ENCODE assay signal across 8 cellular contexts in the genomic region with DNA sequence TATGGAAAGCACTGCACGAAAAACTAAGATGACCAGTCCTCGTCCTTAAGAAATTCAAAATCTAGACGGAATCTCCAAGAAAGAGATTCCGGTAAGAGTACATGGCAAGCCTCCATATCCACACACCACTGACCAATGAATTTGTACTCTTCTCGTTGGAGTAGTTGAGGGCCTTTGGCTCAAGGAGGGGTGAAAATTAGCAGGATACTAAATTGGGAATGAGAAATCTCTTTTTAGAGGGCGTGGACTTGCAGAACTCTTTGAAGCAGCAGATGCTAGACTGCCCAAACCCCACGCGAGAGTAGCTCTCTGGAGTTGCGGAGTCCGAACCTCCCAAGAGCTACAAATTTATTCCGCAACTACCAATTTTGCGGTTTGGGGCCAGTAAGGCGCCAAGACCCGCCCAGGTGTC. TPM values are rescaled to one million over a fixed set of nuclear protein-coding genes. Genes with fewer than 3 reads are reported as not detected.
DNase-seq lines count a peak whose midpoint lies in the region; ATAC-seq and TF ChIP-seq lines count a peak whose summit lies in the region.

No MANE protein-coding gene starts in this region.

- peaks cover 1% of the 10 kb centered on the region for H3K79me1 ChIP-seq in mesenchymal stem cell (replicated peaks; ENCODE audit: low read length, poor library complexity, severe bottlenecking)

- peak overlapping the region; percentile 98 for H3K4me2 ChIP-seq in mesenchymal stem cell (ENCODE audit: low read length, poor library complexity, severe bottlenecking)

- peak overlapping the region; percentile 75 to 79 for H3K18ac ChIP-seq in mesenchymal stem cell (ENCODE audit: low read depth in 1 of 2, low read length in 2 of 2)

- peak overlapping the region; percentile 73 for H2BK120ac ChIP-seq in mesenchymal stem cell (ENCODE audit: low read depth, low read length)

- peaks cover 20% of the 10 kb centered on the region for H3K4me1 ChIP-seq in cardiac muscle cell (ENCODE audit: low read depth)
- H3K4me1 ChIP-seq in mesenchymal stem cell (ENCODE audit: control insufficient read depth, insufficient read depth, low read depth, low read length) = peaks cover 5% of the 10 kb centered on the region
- no peaks in the 10 kb centered on the region for H3K4me1 ChIP-seq in urinary bladder (ENCODE audit: insufficient read depth)

- H2BK15ac ChIP-seq in mesenchymal stem cell (ENCODE audit: low read depth, poor library complexity, severe bottlenecking) = no peak overlapping the region

- H3K27ac ChIP-seq in cardiac muscle cell = peak overlapping the region; percentile 92
- H3K27ac ChIP-seq in brain microvascular endothelial cell = peak overlapping the region; percentile 51
- H3K27ac ChIP-seq in mesenchymal stem cell (ENCODE audit: low read length, poor library complexity, severe bottlenecking) = no peak overlapping the region
- H3K27ac ChIP-seq in urinary bladder (ENCODE audit: low read depth) = peak overlapping the region; percentile 92

- H2AK5ac ChIP-seq in mesenchymal stem cell (ENCODE audit: low read length, severe bottlenecking) = no peak overlapping the region

- TF ChIP-seq CTCF in cardiac muscle cell (IDR thresholded peaks at IDR 0.05; ENCODE audit: low read depth, low read length) (no peak), brain microvascular endothelial cell (IDR thresholded peaks at IDR 0.05; ENCODE audit: low read depth, low read length, missing control alignments) (no peak)

- H3K9ac ChIP-seq in mesenchymal stem cell (ENCODE audit: low read length) = peak overlapping the region; percentile 92

- ATAC-seq in Right ventricle myocardium inferior (no peak), HG02763 (IDR thresholded peaks at IDR 0.05; ENCODE audit: unreplicated experiment) (no peak), esophagus mucosa (no peak)

- H3K27me3 ChIP-seq in cardiac muscle cell (no peaks in the 10 kb centered on the region), brain microvascular endothelial cell (replicated peaks) (no peaks in the 10 kb centered on the region), mesenchymal stem cell (ENCODE audit: control insufficient read depth in 1 of 2, insufficient read depth in 1 of 2, low read length in 2 of 2) (no peaks in the 10 kb centered on the region)

- H3K36me3 ChIP-seq in cardiac muscle cell (no peaks in the 10 kb centered on the region), brain microvascular endothelial cell (replicated peaks) (no peaks in the 10 kb centered on the region), mesenchymal stem cell (ENCODE audit: control insufficient read depth in 1 of 2, insufficient read depth in 2 of 2, low read depth in 1 of 2, low read length in 2 of 2) (no peaks in the 10 kb centered on the region), urinary bladder (ENCODE audit: insufficient read depth) (no peaks in the 10 kb centered on the region)

- H2AFZ ChIP-seq in mesenchymal stem cell (ENCODE audit: low read depth, low read length) = peak overlapping the region; percentile 91

- 23% methylated on average over 13 of the region's 14 CpGs for WGBS in mesenchymal stem cell
- 18% methylated on average over 14 of the region's 14 CpGs for WGBS in urinary bladder

- H3K23ac ChIP-seq in mesenchymal stem cell (ENCODE audit: low read length in 2 of 2) = no peak overlapping the region

- H3K9me3 ChIP-seq in cardiac muscle cell (ENCODE audit: low read depth) (no peaks in the 10 kb centered on the region), mesenchymal stem cell (ENCODE audit: control insufficient read depth, low read length) (no peaks in the 10 kb centered on the region)

- H3K4me3 ChIP-seq in cardiac muscle cell (peak overlapping the region; percentile 51), brain microvascular endothelial cell (ENCODE audit: low read depth, low read length) (peak overlapping the region; percentile 82), mesenchymal stem cell (ENCODE audit: insufficient read depth in 1 of 2, low read depth in 1 of 2, low read length in 2 of 2) (peak overlapping the region; percentile 77 to 99), urinary bladder (ENCODE audit: low read depth, low read length) (peak overlapping the region; percentile 47)

- in situ Hi-C loops in brain microvascular endothelial cell (cut with HindIII; ENCODE audit: low pct_ligation_motif_present, low sequenced_read_pairs) = no loop called here

- H2BK5ac ChIP-seq in mesenchymal stem cell (ENCODE audit: low read depth, low read length, poor library complexity, severe bottlenecking) = no peak overlapping the region

- H4K91ac ChIP-seq in mesenchymal stem cell (ENCODE audit: low read length) = no peak overlapping the region

- no peak overlapping the region for H3K4ac ChIP-seq in mesenchymal stem cell (ENCODE audit: low read depth in 1 of 2, low read length in 2 of 2)

- DNase-seq in cardiac muscle cell (ENCODE audit: low read depth in 1 of 2, low spot score in 1 of 2) (peak in 1 of 2 donors; percentile 71), Right ventricle myocardium inferior (ENCODE audit: missing footprints) (no peak), brain microvascular endothelial cell (no peak), mesenchymal stem cell (no peak)
- DNase-seq in activated effector memory CD4-positive, alpha-beta T cell treated with Interleukin-2 at 50 U/mL for 16 hours = no peak

- intact Hi-C loops in Right ventricle myocardium inferior (cut with DNase I) = loop anchor here (2.0 kb wide), 2 partner anchors 50 to 118 kb away; no protein-coding TSS in a partner anchor

- peak overlapping the region in 1 of 2 experiments; percentile 66 for H2BK12ac ChIP-seq in mesenchymal stem cell (ENCODE audit: low read length in 2 of 2)

- H4K8ac ChIP-seq in mesenchymal stem cell (ENCODE audit: low read length) = peak overlapping the region; percentile 95

- H3K14ac ChIP-seq in mesenchymal stem cell (ENCODE audit: low read length in 2 of 2) = no peak overlapping the region

RNA-seq across cellular contexts. Expression of gene PPP2R5A, which starts 0.9 kb away (rescaled TPM):
- total RNA-seq in cardiac muscle cell (51.7 and 70.4 TPM in 2 replicates), Right ventricle myocardium inferior (80.8 TPM), urinary bladder (64.4 TPM), esophagus mucosa (55.7 TPM)
- polyA plus RNA-seq in cardiac muscle cell (65.0 and 67.4 TPM in 2 replicates), urinary bladder (47.1 TPM)
- polyA plus RNA-seq in mesenchymal stem cell (2013, experiment 1 of 2) = 19.1 TPM
- 19.9 TPM for polyA plus RNA-seq in mesenchymal stem cell (2013, experiment 2 of 2)
